Comparison of ENCODE assay signal across 3 cellular contexts in the genomic region with DNA sequence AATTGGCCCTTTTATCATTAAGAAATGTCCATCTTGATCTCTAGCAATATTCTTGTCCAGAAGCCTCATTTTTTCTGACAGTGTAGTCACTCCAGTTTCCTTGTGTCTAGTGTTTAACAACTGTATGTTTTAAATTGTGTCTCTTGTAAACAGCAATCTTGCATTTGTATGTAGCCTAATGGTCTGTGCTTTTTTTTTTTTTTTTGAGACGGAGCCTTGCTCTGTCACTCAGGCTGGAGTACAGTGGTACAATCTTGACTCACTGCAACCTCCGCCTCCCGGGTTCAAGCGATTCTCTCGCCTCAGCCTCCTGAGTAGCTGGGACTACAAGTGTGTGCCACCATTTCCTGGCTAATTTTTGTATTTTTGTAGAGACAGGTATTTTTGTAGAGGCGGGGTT. TPM values are rescaled to one million over a fixed set of nuclear protein-coding genes. Genes with fewer than 3 reads are reported as not detected.
"Had no signal": no experiment of that assay in that cellular context is flagged by ENCODE, and none has a peak within 500 bp of the region (broad histone marks: within the 10 kb centered on the region; RNA-seq: fewer than 3 reads in every experiment).

No MANE protein-coding gene starts in this region.

RNA-seq across cellular contexts. Expression of a gene that starts 2.6 kb away (rescaled TPM):
- total RNA-seq: ascending aorta, body of pancreas, cardiac septum had no signal
